1 cellular context compared by ENCODE assay signal in genomic region chr10:133377025-133377817, GRCh38.
TF ChIP-seq lines count a peak whose summit lies in the region.

No MANE protein-coding gene starts in this region.

TF ChIP-seq in HepG2, 621 proteins besides CTCF, POLR2A, EP300 and RAD21 (continued from another document):
- TF ChIP-seq ZNF609 (CRISPR knock-in tag; IDR thresholded peaks at IDR 0.05; ENCODE audit: borderline replicate concordance) = no peak
- no peak for TF ChIP-seq ZNF234 (CRISPR knock-in tag; conservative IDR thresholded peaks at IDR 0.05)
- TF ChIP-seq PAF1 (CRISPR knock-in tag; IDR thresholded peaks at IDR 0.05) = no peak
- no peak for TF ChIP-seq IRX3 (CRISPR knock-in tag; IDR thresholded peaks at IDR 0.05; ENCODE audit: borderline replicate concordance, low read depth)
- TF ChIP-seq IKZF1 (IDR thresholded peaks at IDR 0.05) = no peak
- TF ChIP-seq NONO (IDR thresholded peaks at IDR 0.05) = no peak
- 0 out of 2 replicates have a peak, but pooled peaks have one; percentile 39 for TF ChIP-seq NONO (CRISPR knock-in tag; conservative IDR thresholded peaks at IDR 0.05)
- TF ChIP-seq PRDM10 (CRISPR knock-in tag; IDR thresholded peaks at IDR 0.05; ENCODE audit: low read depth) = no peak
- TF ChIP-seq RFX5 (IDR thresholded peaks at IDR 0.05; ENCODE audit: low read depth, low read length) = no peak
- no peak for TF ChIP-seq STAT6 (CRISPR knock-in tag; IDR thresholded peaks at IDR 0.05; ENCODE audit: borderline replicate concordance)
- TF ChIP-seq ZNF362 (CRISPR knock-in tag; IDR thresholded peaks at IDR 0.05; ENCODE audit: borderline replicate concordance) = no peak
- no peak for TF ChIP-seq ZNF556 (CRISPR knock-in tag; IDR thresholded peaks at IDR 0.05; ENCODE audit: borderline replicate concordance)
- TF ChIP-seq NAIF1 (CRISPR knock-in tag; IDR thresholded peaks at IDR 0.05; ENCODE audit: borderline replicate concordance) = no peak
